8 cellular contexts compared by ENCODE assay signal in the genomic region with DNA sequence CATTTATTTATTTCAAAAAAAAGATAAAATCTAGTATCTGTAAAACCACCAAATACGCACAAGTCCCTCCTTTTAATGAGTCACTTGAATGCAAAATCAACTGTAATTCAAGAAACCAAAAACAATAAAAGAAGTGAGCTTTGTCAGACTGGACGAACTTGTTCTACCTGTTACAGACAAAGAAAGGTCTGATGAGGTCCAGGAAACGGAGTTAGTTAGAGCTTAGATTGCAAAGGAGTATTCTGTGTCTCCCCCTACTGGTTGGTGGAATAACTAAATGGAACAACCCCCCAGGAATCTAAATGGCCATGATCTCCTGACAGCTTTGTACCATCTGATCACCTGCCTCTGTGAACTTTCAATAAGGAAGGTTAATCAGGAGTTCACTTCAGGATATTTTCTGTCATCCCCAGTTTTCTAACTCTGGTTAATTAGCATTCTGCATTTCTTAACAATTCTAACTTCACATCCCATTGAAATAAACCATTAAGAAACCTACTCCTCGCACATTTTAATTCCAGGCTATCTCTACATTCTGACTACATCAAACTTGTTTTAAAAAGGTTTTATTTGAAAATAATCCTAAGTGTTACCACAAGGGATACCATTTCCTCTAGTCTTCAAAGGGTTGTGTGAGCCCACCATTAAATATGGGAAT.
A peak's percentile ranks its signal among the peaks of the same experiment; 100 is the strongest.
DNase-seq lines count a peak whose midpoint lies in the region; ATAC-seq and TF ChIP-seq lines count a peak whose summit lies in the region.

No MANE protein-coding gene starts in this region.

- TF ChIP-seq CTCF in fibroblast of mammary gland (conservative IDR thresholded peaks at IDR 0.05; ENCODE audit: control insufficient read depth, insufficient read depth, low read depth, low read length) = peak; percentile 56
- peak; percentile 76 for TF ChIP-seq CTCF in progenitor cell of endocrine pancreas (IDR thresholded peaks at IDR 0.05; ENCODE audit: unreplicated experiment)

- H3K36me3 Mint-ChIP-seq in CD4-positive, CD25-positive, alpha-beta regulatory T cell = no peaks in the 10 kb centered on the region
- no peaks in the 10 kb centered on the region for H3K36me3 Mint-ChIP-seq in progenitor cell of endocrine pancreas (ENCODE audit: insufficient read depth)

- H3K4me3 ChIP-seq in CD4-positive, CD25-positive, alpha-beta regulatory T cell (ENCODE audit: low read depth, low read length) = no peak overlapping the region
- no peak overlapping the region for H3K4me3 ChIP-seq in fibroblast of mammary gland (ENCODE audit: control insufficient read depth, low read depth, low read length)

- no peaks in the 10 kb centered on the region for H3K27me3 ChIP-seq in CD4-positive, CD25-positive, alpha-beta regulatory T cell (ENCODE audit: control insufficient read depth, insufficient read depth, low read length)

- H3K27ac Mint-ChIP-seq in CD4-positive, CD25-positive, alpha-beta regulatory T cell = peak overlapping the region in 2 of 3 donors; percentile 7 to 22
- H3K27ac Mint-ChIP-seq in progenitor cell of endocrine pancreas = no peak overlapping the region

- H3K9me3 Mint-ChIP-seq in CD4-positive, CD25-positive, alpha-beta regulatory T cell = no peaks in the 10 kb centered on the region
- H3K9me3 Mint-ChIP-seq in progenitor cell of endocrine pancreas (ENCODE audit: low read depth) = peaks cover 10% of the 10 kb centered on the region

- peaks cover 0 to 13% (median 9%) of the 10 kb centered on the region in 4 donors for H3K4me1 Mint-ChIP-seq in CD4-positive, CD25-positive, alpha-beta regulatory T cell
- peaks cover 14% of the 10 kb centered on the region for H3K4me1 Mint-ChIP-seq in progenitor cell of endocrine pancreas (ENCODE audit: low read depth)

- no peaks in the 10 kb centered on the region for H3K27me3 Mint-ChIP-seq in CD4-positive, CD25-positive, alpha-beta regulatory T cell
- no peaks in the 10 kb centered on the region for H3K27me3 Mint-ChIP-seq in progenitor cell of endocrine pancreas

- H3K4me3 Mint-ChIP-seq in CD4-positive, CD25-positive, alpha-beta regulatory T cell = no peak overlapping the region
- no peak overlapping the region for H3K4me3 Mint-ChIP-seq in progenitor cell of endocrine pancreas (ENCODE audit: low read depth)

- peak; percentile 11 to 90 (median 77) for DNase-seq in CD4-positive, CD25-positive, alpha-beta regulatory T cell
- DNase-seq in NCI-H1417 (lab: John Stamatoyannopoulos, UW) (peak; percentile 40 to 88 (median 45)), T-helper 1 cell (peak in 4 of 5 donors; percentile 2 to 88 (median 25)), fibroblast of mammary gland (ENCODE audit: low read depth) (peak; percentile 32), progenitor cell of endocrine pancreas (ENCODE audit: low spot score, unreplicated experiment) (no peak)
- no peak for DNase-seq in activated CD8-positive, alpha-beta memory T cell treated with anti-CD3 and anti-CD28 coated beads, Interleukin-2, amount 50 U/mL, for 48 hours

- H3K36me3 ChIP-seq in CD4-positive, CD25-positive, alpha-beta regulatory T cell (ENCODE audit: control insufficient read depth, insufficient read depth, low read length) = no peaks in the 10 kb centered on the region

- no peaks in the 10 kb centered on the region for H3K9me3 ChIP-seq in CD4-positive, CD25-positive, alpha-beta regulatory T cell (ENCODE audit: control insufficient read depth in 2 of 2, low read length in 2 of 2)

- H3K4me1 ChIP-seq in CD4-positive, CD25-positive, alpha-beta regulatory T cell (ENCODE audit: control insufficient read depth, insufficient read depth, low read length, poor library complexity, severe bottlenecking) = peaks cover 7% of the 10 kb centered on the region

- peak; percentile 89 to 94 for ATAC-seq in CD4-positive, CD25-positive, alpha-beta regulatory T cell (ENCODE audit: low read depth in 2 of 2)
- ATAC-seq in GM18498 (IDR thresholded peaks at IDR 0.05; ENCODE audit: unreplicated experiment) (peak; percentile 90), HG02852 (IDR thresholded peaks at IDR 0.05; ENCODE audit: unreplicated experiment) (peak; percentile 92)

- H3K27ac ChIP-seq in CD4-positive, CD25-positive, alpha-beta regulatory T cell (ENCODE audit: insufficient read depth, low read length, poor library complexity, severe bottlenecking) = no peak overlapping the region

Comparison
In these comparisons a context has a peak if more than half of its experiments do, and no peak if none do; other contexts are left out.
1. DNase-seq: peak in CD4-positive, CD25-positive, alpha-beta regulatory T cell (3 of 3), NCI-H1417 (3 of 3), T-helper 1 cell (4 of 5) and fibroblast of mammary gland (single experiment); none in progenitor cell of endocrine pancreas (single experiment) and activated CD8-positive, alpha-beta memory T cell treated with anti-CD3 and anti-CD28 coated beads, Interleukin-2, amount 50 U/mL, for 48 hours (single experiment).
2. Peak in every context shown above with its lines, with median percentiles within 50 percentile points of each other: ATAC-seq.